Comparison of ENCODE assay signal across 22 cellular contexts in the genomic region with DNA sequence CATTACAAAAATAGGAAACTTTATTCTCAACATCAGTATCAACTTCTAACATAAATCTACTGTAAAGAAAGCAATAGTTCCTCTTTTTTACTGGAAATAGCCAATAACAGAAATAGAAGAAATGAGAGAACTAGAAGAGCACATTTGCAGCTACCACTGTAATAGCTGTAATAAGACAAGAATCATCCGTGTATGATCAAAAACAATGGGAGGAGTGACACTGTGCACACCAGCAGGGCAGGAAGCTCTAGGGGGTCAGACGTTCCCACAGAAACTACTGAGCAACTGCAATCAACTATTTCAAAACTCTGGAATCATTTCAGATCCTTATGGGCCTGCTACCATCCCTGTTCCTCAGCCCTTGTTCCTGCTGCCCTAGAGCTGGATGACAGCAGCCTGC.
DNase-seq lines count a peak whose midpoint lies in the region; ATAC-seq and TF ChIP-seq lines count a peak whose summit lies in the region.
"Had no signal": no experiment of that assay in that cellular context is flagged by ENCODE, and none has a peak within 500 bp of the region (broad histone marks: within the 10 kb centered on the region; RNA-seq: fewer than 3 reads in every experiment).

No MANE protein-coding gene starts in this region.

- H3K4me3 ChIP-seq in DOHH2 (ENCODE audit: low read length) (no peak overlapping the region), cardiac fibroblast (replicated peaks in 1 of 2; ENCODE audit: low read depth in 2 of 2, low read length in 2 of 2) (peak overlapping the region in 1 of 2 donors; percentile 16), coronary artery (no peak overlapping the region)
- H3K4me3 ChIP-seq: breast epithelium, ovary, spleen, stomach had no signal

- H3K4me1 Mint-ChIP-seq in memory B cell, result peaks cover 5% of the 10 kb centered on the region

- H3F3A ChIP-seq in DOHH2 (ENCODE audit: control insufficient read depth, insufficient read depth), result no peaks in the 10 kb centered on the region

- no peaks in the 10 kb centered on the region for H3K9me2 ChIP-seq in DOHH2 (replicated peaks; ENCODE audit: control insufficient read depth, low read length)

- H3K9me3 Mint-ChIP-seq in memory B cell, result no peaks in the 10 kb centered on the region
- H3K9me3 Mint-ChIP-seq: activated naive CD4-positive, alpha-beta T cell treated with anti-CD3 and anti-CD28 coated beads for 36 hours; CD14-positive monocyte; T-helper 1 cell treated with Interleukin-12 subunit alpha and Interleukin-12 subunit beta and Interleukin-4 antibody, amounts not matched to agents 30 μg/mL and 1 μg/mL, for 36 hours had no signal

- H3K27ac ChIP-seq in DOHH2 (ENCODE audit: low read depth, low read length) (peak overlapping the region; percentile 41), coronary artery (no peak overlapping the region)
- H3K27ac ChIP-seq: breast epithelium, ovary, stomach had no signal

- no peak overlapping the region for H3K27ac Mint-ChIP-seq in memory B cell
- H3K27ac Mint-ChIP-seq: activated naive CD4-positive, alpha-beta T cell treated with anti-CD3 and anti-CD28 coated beads for 36 hours; T-helper 1 cell treated with Interleukin-12 subunit alpha and Interleukin-12 subunit beta and Interleukin-4 antibody, amounts not matched to agents 30 μg/mL and 1 μg/mL, for 36 hours had no signal

- no peaks in the 10 kb centered on the region for H3K36me3 Mint-ChIP-seq in memory B cell
- H3K36me3 Mint-ChIP-seq: CD14-positive monocyte had no signal

- ATAC-seq in memory B cell (ENCODE audit: low read depth), result peak; percentile 34

- TF ChIP-seq CTCF in DOHH2 (IDR thresholded peaks at IDR 0.05; ENCODE audit: low read depth, low read length, poor library complexity, severe bottlenecking) (no peak), cardiac fibroblast (IDR thresholded peaks at IDR 0.05; ENCODE audit: low read depth, low read length) (no peak), coronary artery (IDR thresholded peaks at IDR 0.05) (no peak)

- peaks cover 2% of the 10 kb centered on the region for H3K27me3 Mint-ChIP-seq in memory B cell

- H4K20me1 ChIP-seq in DOHH2 (ENCODE audit: control insufficient read depth, insufficient read depth, low read depth, low read length), result no peaks in the 10 kb centered on the region

- peak overlapping the region; percentile 31 for H3K4me2 ChIP-seq in DOHH2 (ENCODE audit: low read length)

- no peaks in the 10 kb centered on the region for H3K27me3 ChIP-seq in DOHH2 (ENCODE audit: control insufficient read depth, low read length)
- H3K27me3 ChIP-seq: breast epithelium, ovary, spleen, stomach had no signal

- H3K4me3 Mint-ChIP-seq in memory B cell, result no peak overlapping the region
- H3K4me3 Mint-ChIP-seq: activated naive CD4-positive, alpha-beta T cell treated with anti-CD3 and anti-CD28 coated beads for 36 hours; T-helper 1 cell treated with Interleukin-12 subunit alpha and Interleukin-12 subunit beta and Interleukin-4 antibody, amounts not matched to agents 30 μg/mL and 1 μg/mL, for 36 hours had no signal

- peak; percentile 51 to 67 for DNase-seq in Kasumi-1 (lab: John Stamatoyannopoulos, UW)
- peak; percentile 61 to 72 for DNase-seq in cardiac fibroblast (ENCODE audit: low read depth in 2 of 2)
- no peak for DNase-seq in memory B cell (ENCODE audit: low spot score in 2 of 2)
- DNase-seq in coronary artery (ENCODE audit: low spot score), result no peak
- no peak for DNase-seq in HuH-7.5 (ENCODE audit: low spot score)
- DNase-seq in SHP77 treated with DMSO at 0.1 percent for 48 hours (lab: John Stamatoyannopoulos, UW), result no peak
- no peak for DNase-seq in retina
- DNase-seq: activated CD8-positive, alpha-beta memory T cell treated with anti-CD3 and anti-CD28 coated beads, Interleukin-2, amount 50 U/mL, for 48 hours; activated naive CD4-positive, alpha-beta T cell treated with anti-CD3 and anti-CD28 coated beads for 36 hours; DMS79 treated with DMSO at 0.1 percent for 48 hours; effector memory CD4-positive, alpha-beta T cell; glutamatergic neuron; KBM-7; NCI-H1694 treated with DMSO at 0.1 percent for 48 hours; NCI-H446 treated with DMSO at 0.1 percent for 48 hours; ovary; spleen; stomach had no signal

- no peaks in the 10 kb centered on the region for H3K36me3 ChIP-seq in DOHH2 (ENCODE audit: control insufficient read depth, low read length)
- H3K36me3 ChIP-seq: breast epithelium, ovary, spleen had no signal

- H3K9me3 ChIP-seq in DOHH2 (ENCODE audit: control insufficient read depth, insufficient read depth, low read length), result no peaks in the 10 kb centered on the region
- H3K9me3 ChIP-seq: breast epithelium, ovary, spleen, stomach had no signal

- no peaks in the 10 kb centered on the region for H3K79me2 ChIP-seq in DOHH2 (ENCODE audit: control insufficient read depth, low read length)

- H3K4me1 ChIP-seq in DOHH2 (ENCODE audit: control insufficient read depth, low read length), result peaks cover 33% of the 10 kb centered on the region
- H3K4me1 ChIP-seq: breast epithelium had no signal

Comparison
In these comparisons a context has a peak if more than half of its experiments do, and no peak if none do; other contexts are left out.
1. DNase-seq: peak in Kasumi-1 (2 of 2) and cardiac fibroblast (2 of 2); none in memory B cell (0 of 2), coronary artery (single experiment), HuH-7.5 (single experiment), SHP77 treated with DMSO at 0.1 percent for 48 hours (single experiment) and retina (single experiment).